ENCODE assay signal across 13 cellular contexts in genomic region chr5:41763096-41763495, GRCh38.
DNase-seq lines count a peak whose midpoint lies in the region; ATAC-seq, FAIRE-seq and TF ChIP-seq lines count a peak whose summit lies in the region.
"Had no signal": no experiment of that assay in that cellular context is flagged by ENCODE, and none has a peak within 500 bp of the region (broad histone marks: within the 10 kb centered on the region; RNA-seq: fewer than 3 reads in every experiment).

No MANE protein-coding gene starts in this region.

- peak overlapping the region; percentile 9 to 41 for H3K27ac ChIP-seq in ascending aorta
- H3K27ac ChIP-seq in mesodermal cell (ENCODE audit: low read depth, low read length, severe bottlenecking), result peak overlapping the region; percentile 51
- H3K27ac ChIP-seq: parathyroid adenoma had no signal

- H3K9me3 ChIP-seq in ascending aorta (no peaks in the 10 kb centered on the region), mesodermal cell (ENCODE audit: control insufficient read depth, low read length) (no peaks in the 10 kb centered on the region)

- DNase-seq in ELR (ENCODE audit: low read depth) (peak; percentile 43), HS-27A (ENCODE audit: low read depth) (peak; percentile 63), ascending aorta (ENCODE audit: low spot score in 2 of 2) (no peak), nucleus accumbens (lab: John Stamatoyannopoulos, UW) (no peak), D721Med (ENCODE audit: insufficient read length, low spot score) (no peak), DMS79 (lab: John Stamatoyannopoulos, UW) (no peak)
- DNase-seq: activated CD4-positive, alpha-beta memory T cell treated with anti-CD3 and anti-CD28 coated beads for 36 hours; trophoblast cell had no signal

- H3K4me3 ChIP-seq in ascending aorta (no peak overlapping the region), mesodermal cell (ENCODE audit: extremely low read depth, insufficient read depth, low read length, poor library complexity, severe bottlenecking) (no peak overlapping the region)

- FAIRE-seq in D721Med (lab: Jason Lieb, UNC), result no peak

- intact Hi-C loops in ascending aorta (cut with DNase I), result no loop called here

- no peak for ATAC-seq in GM18867 (IDR thresholded peaks at IDR 0.05; ENCODE audit: unreplicated experiment)
- ATAC-seq: HCT116, Right ventricle myocardium inferior had no signal

- H3K27me3 ChIP-seq in ascending aorta, result no peaks in the 10 kb centered on the region

- H3K4me1 ChIP-seq in ascending aorta (peaks cover 4 to 16% of the 10 kb centered on the region in 2 donors), mesodermal cell (ENCODE audit: control insufficient read depth, insufficient read depth, low read length, poor library complexity, severe bottlenecking) (peaks cover 16% of the 10 kb centered on the region)
- H3K4me1 ChIP-seq: parathyroid adenoma had no signal

- no peak for TF ChIP-seq CTCF in ascending aorta (IDR thresholded peaks at IDR 0.05)
- TF ChIP-seq CTCF in D721Med (IDR thresholded peaks at IDR 0.05; ENCODE audit: insufficient read depth, missing control alignments), result no peak

- H3K36me3 ChIP-seq in ascending aorta (no peaks in the 10 kb centered on the region), mesodermal cell (ENCODE audit: control insufficient read depth, insufficient read depth, low read length) (peaks cover 4% of the 10 kb centered on the region)

- 78 to 89% methylated on average over 2 of the region's 3 CpGs for WGBS in mesodermal cell (ENCODE audit: insufficient coverage in 2 of 2), 2 experiments

Comparison
In these comparisons a context has a peak if more than half of its experiments do, and no peak if none do; other contexts are left out.
1. DNase-seq: peak in ELR (single experiment) and HS-27A (single experiment); none in ascending aorta (0 of 2), nucleus accumbens (0 of 56), D721Med (single experiment) and DMS79 (single experiment).